Comparison of ENCODE assay signal across 8 cellular contexts in genomic region chr17:59892251-59892848, GRCh38. TPM values are rescaled to one million over a fixed set of nuclear protein-coding genes. Genes with fewer than 3 reads are reported as not detected.
A peak's percentile ranks its signal among the peaks of the same experiment; 100 is the strongest.
DNase-seq lines count a peak whose midpoint lies in the region; ATAC-seq and TF ChIP-seq lines count a peak whose summit lies in the region.

No MANE protein-coding gene starts in this region.

- TF ChIP-seq RAD21 in neural cell (conservative IDR thresholded peaks at IDR 0.05): no peak

- H4K20me1 ChIP-seq in neural cell (ENCODE audit: insufficient read depth): no peaks in the 10 kb centered on the region

- H3K27me3 ChIP-seq in neural cell (ENCODE audit: insufficient read depth, low read depth, low read length): no peaks in the 10 kb centered on the region

- no peak for TF ChIP-seq CTCF in neural cell (IDR thresholded peaks at IDR 0.05; ENCODE audit: poor library complexity, severe bottlenecking)

- ATAC-seq in GM18517 (IDR thresholded peaks at IDR 0.05; ENCODE audit: unreplicated experiment) (peak; percentile 64), HG02840 (IDR thresholded peaks at IDR 0.05; ENCODE audit: low FRiP score, unreplicated experiment) (peak; percentile 59)

- no peaks in the 10 kb centered on the region for H3K9me2 ChIP-seq in neural cell (ENCODE audit: insufficient read depth, low read length)

- H3K27ac ChIP-seq in SK-N-MC (peak overlapping the region; percentile 61), epithelial cell of prostate (peak overlapping the region; percentile 64), neural cell (ENCODE audit: low read length) (no peak overlapping the region)

- H3K9ac ChIP-seq in SK-N-MC (ENCODE audit: insufficient read length) (peak overlapping the region; percentile 80), neural cell (ENCODE audit: low read length) (peak overlapping the region; percentile 34)

- H3K4me3 ChIP-seq in SK-N-MC (peak overlapping the region; percentile 91), neural cell (ENCODE audit: low read length) (peak overlapping the region; percentile 96)

- H3K36me3 ChIP-seq in SK-N-MC (ENCODE audit: insufficient read depth, low read length) (peaks cover 4% of the 10 kb centered on the region; the same call in 1 of the 2 replicates), neural cell (ENCODE audit: insufficient read depth, low read length) (no peaks in the 10 kb centered on the region)

- H2AFZ ChIP-seq in neural cell (ENCODE audit: low read depth, low read length): peak overlapping the region; percentile 87

- H3F3A ChIP-seq in neural cell (ENCODE audit: insufficient read depth, low read length, poor library complexity, severe bottlenecking): no peaks in the 10 kb centered on the region

- peaks cover 43% of the 10 kb centered on the region for H3K79me2 ChIP-seq in neural cell (replicated peaks; ENCODE audit: insufficient read depth, low read length)

- no peak for TF ChIP-seq EP300 in neural cell (conservative IDR thresholded peaks at IDR 0.05; ENCODE audit: poor library complexity, severe bottlenecking)

- no peak for DNase-seq in SK-N-MC (ENCODE audit: low read depth, low spot score)
- no peak for DNase-seq in epithelial cell of prostate (ENCODE audit: low read depth, low spot score)
- no peak for DNase-seq in central memory CD4-positive, alpha-beta T cell
- DNase-seq in inferior parietal cortex (ENCODE audit: extremely low spot score): no peak
- no peak for DNase-seq in OCI-M1 (lab: John Stamatoyannopoulos, UW)

- no peaks in the 10 kb centered on the region for H3K9me3 ChIP-seq in SK-N-MC (ENCODE audit: low read depth, low read length)
- no peaks in the 10 kb centered on the region for H3K9me3 ChIP-seq in neural cell (ENCODE audit: low read length)

- peak overlapping the region; percentile 91 for H3K4me2 ChIP-seq in neural cell (ENCODE audit: low read length)

TF ChIP-seq in neural cell, 6 proteins besides CTCF, POLR2A, EP300 and RAD21:
- TF ChIP-seq REST (IDR thresholded peaks at IDR 0.05; ENCODE audit: borderline replicate concordance) (no peak), SMC3 (conservative IDR thresholded peaks at IDR 0.05; ENCODE audit: poor library complexity) (no peak), TAF1 (IDR thresholded peaks at IDR 0.05; ENCODE audit: low read depth) (no peak), MXI1 (conservative IDR thresholded peaks at IDR 0.05; ENCODE audit: poor library complexity, severe bottlenecking) (no peak)

RNA-seq across cellular contexts. Expression of gene TUBD1, which starts 0.4 kb away (rescaled TPM):
- 11.6 and 12.3 TPM in 2 replicates for polyA plus RNA-seq in neural cell
- polyA minus RNA-seq in neural cell: 7.8 and 12.5 TPM in 2 replicates

RNA-seq across cellular contexts. Expression of gene RPS6KB1, which starts 0.6 kb away (rescaled TPM):
- 23.4 and 25.3 TPM in 2 replicates for polyA plus RNA-seq in neural cell
- 34.1 and 37.5 TPM in 2 replicates for polyA minus RNA-seq in neural cell
